In the genomic region with DNA sequence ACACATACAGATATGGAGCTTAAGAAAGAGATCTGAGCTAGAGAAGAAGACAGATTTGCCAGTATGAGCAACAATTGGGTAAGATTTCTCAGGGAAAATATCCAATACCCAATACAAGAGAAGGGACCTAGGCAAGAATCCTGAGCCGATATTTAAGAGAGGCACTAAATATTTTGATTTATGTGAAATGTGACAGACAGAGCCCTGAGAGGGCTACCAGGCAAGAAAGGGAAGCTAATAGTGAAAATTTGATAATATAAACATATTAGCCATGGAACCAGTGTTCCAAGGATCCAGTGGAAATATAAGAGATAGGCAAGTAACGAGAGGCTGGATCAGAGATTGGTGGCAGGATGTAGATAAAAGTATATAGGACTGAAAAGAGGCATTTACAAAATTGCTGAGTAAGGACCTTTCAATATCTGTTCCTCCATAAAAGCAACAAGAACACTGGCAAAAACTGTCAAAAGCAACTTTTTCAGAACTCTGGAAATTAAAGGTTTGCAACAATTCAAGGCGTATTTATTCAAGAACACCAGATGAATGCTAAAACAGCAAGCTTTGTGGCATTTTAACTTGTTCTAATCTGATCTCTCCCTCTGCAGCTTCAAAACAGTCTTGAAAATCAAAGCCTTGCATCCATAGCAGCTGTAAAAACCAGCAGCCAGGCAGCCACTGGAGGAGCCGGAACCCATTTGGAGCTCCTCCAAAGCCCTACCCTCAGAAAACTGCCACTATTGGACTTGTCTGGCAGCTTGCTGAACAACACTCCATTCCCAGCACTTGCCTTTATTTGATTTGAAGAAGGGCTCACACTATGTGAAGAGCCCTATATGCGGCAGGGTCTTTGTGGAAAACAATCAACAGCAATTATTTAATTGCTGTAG, we compare ENCODE assay signal across 9 cellular contexts. TPM values are rescaled to one million over a fixed set of nuclear protein-coding genes. Genes with fewer than 3 reads are reported as not detected.
A peak's percentile ranks its signal among the peaks of the same experiment; 100 is the strongest.
DNase-seq lines count a peak whose midpoint lies in the region; ATAC-seq and TF ChIP-seq lines count a peak whose summit lies in the region.
"Had no signal": no experiment of that assay in that cellular context is flagged by ENCODE, and none has a peak within 500 bp of the region (broad histone marks: within the 10 kb centered on the region; RNA-seq: fewer than 3 reads in every experiment).

No MANE protein-coding gene starts in this region.

- no peaks in the 10 kb centered on the region for H3F3A ChIP-seq in neural progenitor cell (ENCODE audit: low read depth)

- TF ChIP-seq CTCF in neural progenitor cell (IDR thresholded peaks at IDR 0.05) = no peak

- H3K27me3 Mint-ChIP-seq in neural progenitor cell (ENCODE audit: insufficient read depth, low read depth) (no peaks in the 10 kb centered on the region), T-cell (no peaks in the 10 kb centered on the region)
- no peaks in the 10 kb centered on the region for H3K27me3 Mint-ChIP-seq in T-helper 2 cell treated with Interferon-gamma antibody and Interleukin-4, amounts not matched to agents 5 μg/mL and 100 μg/mL, for 36 hours (ENCODE audit: low read depth)

- H3K9me3 ChIP-seq in neural progenitor cell (ENCODE audit: low read depth) = no peaks in the 10 kb centered on the region

- no peak overlapping the region for H3K4me3 Mint-ChIP-seq in neural progenitor cell
- no peak overlapping the region for H3K4me3 Mint-ChIP-seq in T-cell
- H3K4me3 Mint-ChIP-seq in T-helper 2 cell treated with Interferon-gamma antibody and Interleukin-4, amounts not matched to agents 5 μg/mL and 100 μg/mL, for 36 hours = no peak overlapping the region

- H3K36me3 ChIP-seq in neural progenitor cell = no peaks in the 10 kb centered on the region

- H3K9ac ChIP-seq in neural progenitor cell = no peak overlapping the region

- no peaks in the 10 kb centered on the region for H3K27me3 ChIP-seq in neural progenitor cell

- no peaks in the 10 kb centered on the region for H3K4me1 ChIP-seq in neural progenitor cell

- H3K4me2 ChIP-seq in neural progenitor cell = no peak overlapping the region

- no peaks in the 10 kb centered on the region for H4K20me1 ChIP-seq in neural progenitor cell (ENCODE audit: low read depth)

- no peak overlapping the region for H2AFZ ChIP-seq in neural progenitor cell (replicated peaks)

- H3K27ac Mint-ChIP-seq in neural progenitor cell (peak overlapping the region; percentile 78), T-cell (no peak overlapping the region)
- H3K27ac Mint-ChIP-seq in T-helper 2 cell treated with Interferon-gamma antibody and Interleukin-4, amounts not matched to agents 5 μg/mL and 100 μg/mL, for 36 hours = no peak overlapping the region

- CTCF ChIA-PET in T-cell (lab: Charles Lee) = interaction anchor here in 1 of 2 donors (0.9 kb wide), 1 partner anchor 54 kb away, joined by 3 read pairs; no protein-coding TSS in a partner anchor

- no peak for ATAC-seq in T-cell (replicated peaks in 1 of 4)
- ATAC-seq in GM19035 (IDR thresholded peaks at IDR 0.05; ENCODE audit: unreplicated experiment) = no peak

- H3K27ac ChIP-seq in cingulate gyrus (ENCODE audit: low read depth, low read length) (peak overlapping the region; percentile 30), neural progenitor cell (no peak overlapping the region)

- DNase-seq in DMS153 (lab: John Stamatoyannopoulos, UW) (peak; percentile 54), NCI-H226 (peak; percentile 39), neural progenitor cell (ENCODE audit: low spot score) (no peak), T-cell (no peak), NCI-H1694 treated with DMSO at 0.1 percent for 48 hours (lab: John Stamatoyannopoulos, UW) (no peak)
- no peak for DNase-seq in T-helper 2 cell treated with Interferon-gamma antibody and Interleukin-4, amounts not matched to agents 5 μg/mL and 100 μg/mL, for 36 hours (ENCODE audit: low spot score)
- DNase-seq: T-helper 1 cell had no signal

- no peak overlapping the region for H3K4me3 ChIP-seq in neural progenitor cell

- peaks cover 24% of the 10 kb centered on the region for H3K36me3 Mint-ChIP-seq in neural progenitor cell
- H3K36me3 Mint-ChIP-seq in T-cell = peaks cover 22% of the 10 kb centered on the region
- peaks cover 23% of the 10 kb centered on the region for H3K36me3 Mint-ChIP-seq in T-helper 2 cell treated with Interferon-gamma antibody and Interleukin-4, amounts not matched to agents 5 μg/mL and 100 μg/mL, for 36 hours (ENCODE audit: low read depth)

- H3K4me1 Mint-ChIP-seq in neural progenitor cell (peaks cover 18% of the 10 kb centered on the region), T-cell (peaks cover 34 to 44% (median 42%) of the 10 kb centered on the region in 3 donors)
- peaks cover 33% of the 10 kb centered on the region for H3K4me1 Mint-ChIP-seq in T-helper 2 cell treated with Interferon-gamma antibody and Interleukin-4, amounts not matched to agents 5 μg/mL and 100 μg/mL, for 36 hours (ENCODE audit: low read depth)

- peaks cover 51% of the 10 kb centered on the region for H3K79me2 ChIP-seq in neural progenitor cell (ENCODE audit: low read depth)

- H3K9me3 Mint-ChIP-seq in neural progenitor cell (peaks cover 33% of the 10 kb centered on the region), T-cell (peaks cover 8 to 14% (median 10%) of the 10 kb centered on the region in 3 donors)
- H3K9me3 Mint-ChIP-seq in T-helper 2 cell treated with Interferon-gamma antibody and Interleukin-4, amounts not matched to agents 5 μg/mL and 100 μg/mL, for 36 hours = peaks cover 14% of the 10 kb centered on the region

- POLR2A ChIA-PET in T-cell (lab: Charles Lee) = interaction anchor here in 1 of 2 donors (0.6 kb wide), 1 partner anchor 74 kb away, joined by 6 read pairs; no protein-coding TSS in a partner anchor

RNA-seq across cellular contexts. Expression of gene REV3L, which starts 58.8 kb away (rescaled TPM):
- total RNA-seq in neural progenitor cell (ENCODE audit: low replicate concordance) (14.0 and 23.5 TPM in 2 replicates), T-cell (10 to 100 TPM; 18.0 to 27.6 (median 22.1) TPM)

Comparison
In these comparisons a context has a peak if more than half of its experiments do, and no peak if none do; other contexts are left out.
1. DNase-seq: peak in DMS153 (single experiment) and NCI-H226 (single experiment); none in neural progenitor cell (single experiment), T-cell (0 of 34), T-helper 2 cell treated with Interferon-gamma antibody and Interleukin-4, amounts not matched to agents 5 μg/mL and 100 μg/mL, for 36 hours (single experiment) and NCI-H1694 treated with DMSO at 0.1 percent for 48 hours (single experiment).